In genomic region chr10:70117646-70118045, GRCh38 we compare ENCODE assay signal across 16 cellular contexts. TPM values are rescaled to one million over a fixed set of nuclear protein-coding genes. Genes with fewer than 3 reads are reported as not detected.
A peak's percentile ranks its signal among the peaks of the same experiment; 100 is the strongest.
DNase-seq lines count a peak whose midpoint lies in the region; ATAC-seq and TF ChIP-seq lines count a peak whose summit lies in the region.
"Had no signal": no experiment of that assay in that cellular context is flagged by ENCODE, and none has a peak within 500 bp of the region (broad histone marks: within the 10 kb centered on the region; RNA-seq: fewer than 3 reads in every experiment).

No MANE protein-coding gene starts in this region.

- peaks cover 0 to 12% of the 10 kb centered on the region in 2 donors for H3K36me3 ChIP-seq in neuronal stem cell (replicated peaks in 1 of 2; ENCODE audit: control insufficient read depth in 2 of 2, insufficient read depth in 2 of 2, low read length in 2 of 2)

- peaks cover 18% of the 10 kb centered on the region for H3K36me3 Mint-ChIP-seq in stimulated activated naive CD8-positive, alpha-beta T cell treated with anti-CD3 and anti-CD28 coated beads, Interleukin-15, Interleukin-2, amounts not matched to agents 100 ng/mL and 50 ng/mL, for 24 hours (ENCODE audit: low read depth)
- peaks cover 36% of the 10 kb centered on the region for H3K36me3 Mint-ChIP-seq in stimulated activated memory B cell treated with anti-CD40 and anti-IgM and Interleukin-4, amounts not matched to agents 10 μg/mL and 1 μg/mL and 100 μg/mL, for 72 hours
- H3K36me3 Mint-ChIP-seq in immature natural killer cell = peaks cover 6 to 29% (median 23%) of the 10 kb centered on the region in 3 donors

- no peaks in the 10 kb centered on the region for H3K27me3 ChIP-seq in neuronal stem cell (ENCODE audit: control insufficient read depth in 3 of 3, insufficient read depth in 3 of 3, low read depth in 1 of 3, low read length in 3 of 3)
- H3K27me3 ChIP-seq: BLaER1 treated with 17β-estradiol and CSF1 and Interleukin-3, amounts not matched to agents 10 nM and 100 nM had no signal

- H2AFZ ChIP-seq in neuronal stem cell (ENCODE audit: low read length) = no peak overlapping the region

- H3K23ac ChIP-seq in neuronal stem cell (ENCODE audit: low read depth, low read length, poor library complexity) = no peak overlapping the region

- no peaks in the 10 kb centered on the region for H3K4me1 ChIP-seq in neuronal stem cell (ENCODE audit: control insufficient read depth in 2 of 2, insufficient read depth in 1 of 2, low read depth in 1 of 2, low read length in 2 of 2)
- H3K4me1 ChIP-seq: HAP-1 had no signal

- peak overlapping the region; percentile 13 for H3K27ac Mint-ChIP-seq in stimulated activated naive CD8-positive, alpha-beta T cell treated with anti-CD3 and anti-CD28 coated beads, Interleukin-15, Interleukin-2, amounts not matched to agents 100 ng/mL and 50 ng/mL, for 24 hours
- no peak overlapping the region for H3K27ac Mint-ChIP-seq in stimulated activated naive CD8-positive, alpha-beta T cell treated with anti-CD3 and anti-CD28 coated beads, Interleukin-15, amount 100 ng/mL, for 72 hours
- no peak overlapping the region for H3K27ac Mint-ChIP-seq in stimulated activated memory B cell treated with anti-CD40 and anti-IgM and Interleukin-4, amounts not matched to agents 10 μg/mL and 1 μg/mL and 100 μg/mL, for 72 hours
- no peak overlapping the region for H3K27ac Mint-ChIP-seq in immature natural killer cell
- H3K27ac Mint-ChIP-seq: B cell; CD8-positive, alpha-beta T cell had no signal

- H3K27ac ChIP-seq in neuronal stem cell (replicated peaks; ENCODE audit: low read length) = no peak overlapping the region
- H3K27ac ChIP-seq: BLaER1 treated with 17β-estradiol and CSF1 and Interleukin-3, amounts not matched to agents 10 nM and 100 nM had no signal

- H3K79me1 ChIP-seq in neuronal stem cell (ENCODE audit: low read depth, low read length) = no peaks in the 10 kb centered on the region

- peak overlapping the region; percentile 38 for H3K9ac ChIP-seq in neuronal stem cell (ENCODE audit: low read depth, low read length, poor library complexity)
- H3K9ac ChIP-seq: BLaER1 treated with 17β-estradiol and CSF1 and Interleukin-3, amounts not matched to agents 10 nM and 100 nM had no signal

- no peak overlapping the region for H3K4me2 ChIP-seq in neuronal stem cell (ENCODE audit: insufficient read depth, low read length, poor library complexity, severe bottlenecking)
- H3K4me2 ChIP-seq: BLaER1 treated with 17β-estradiol and CSF1 and Interleukin-3, amounts not matched to agents 10 nM and 100 nM had no signal

- H3K4ac ChIP-seq in neuronal stem cell (ENCODE audit: low read length) = no peak overlapping the region

- H4K8ac ChIP-seq in neuronal stem cell (ENCODE audit: low read depth, low read length) = no peak overlapping the region

- no CpG with 5 or more reads among the region's 10 CpGs for WGBS in neuronal stem cell (ENCODE audit: extremely low coverage in 2 of 2, insufficient read length in 2 of 2, insufficient replicate concordance in 1 of 2), 2 donors

- ATAC-seq in stimulated activated naive CD8-positive, alpha-beta T cell treated with anti-CD3 and anti-CD28 coated beads, Interleukin-15, amount 100 ng/mL, for 72 hours = no peak
- ATAC-seq in stimulated activated memory B cell treated with anti-CD40 and anti-IgM and Interleukin-4, amounts not matched to agents 10 μg/mL and 1 μg/mL and 100 μg/mL, for 72 hours = peak; percentile 19
- ATAC-seq in HG03442 (IDR thresholded peaks at IDR 0.05; ENCODE audit: unreplicated experiment) = no peak
- ATAC-seq: CD8-positive, alpha-beta T cell; GM12878 had no signal

- no peak overlapping the region for H3K18ac ChIP-seq in neuronal stem cell (ENCODE audit: low read length)

- no peaks in the 10 kb centered on the region for H3K9me3 ChIP-seq in neuronal stem cell (replicated peaks in 1 of 2; ENCODE audit: control insufficient read depth in 2 of 2, insufficient read depth in 1 of 2, low read depth in 1 of 2, low read length in 2 of 2)
- H3K9me3 ChIP-seq: BLaER1 treated with 17β-estradiol and CSF1 and Interleukin-3, amounts not matched to agents 10 nM and 100 nM; HAP-1 had no signal

- no peak overlapping the region for H2BK15ac ChIP-seq in neuronal stem cell (ENCODE audit: low read length)

- no peak overlapping the region for H2BK12ac ChIP-seq in neuronal stem cell (ENCODE audit: low read length)

- peaks cover 6% of the 10 kb centered on the region for H3K4me1 Mint-ChIP-seq in stimulated activated naive CD8-positive, alpha-beta T cell treated with anti-CD3 and anti-CD28 coated beads, Interleukin-15, Interleukin-2, amounts not matched to agents 100 ng/mL and 50 ng/mL, for 24 hours (ENCODE audit: low read depth)
- peaks cover 13% of the 10 kb centered on the region for H3K4me1 Mint-ChIP-seq in stimulated activated naive CD8-positive, alpha-beta T cell treated with anti-CD3 and anti-CD28 coated beads, Interleukin-15, amount 100 ng/mL, for 72 hours
- peaks cover 6% of the 10 kb centered on the region for H3K4me1 Mint-ChIP-seq in stimulated activated memory B cell treated with anti-CD40 and anti-IgM and Interleukin-4, amounts not matched to agents 10 μg/mL and 1 μg/mL and 100 μg/mL, for 72 hours
- peaks cover 9 to 10% of the 10 kb centered on the region in 2 donors for H3K4me1 Mint-ChIP-seq in immature natural killer cell

- H3K9me3 Mint-ChIP-seq in stimulated activated naive CD8-positive, alpha-beta T cell treated with anti-CD3 and anti-CD28 coated beads, Interleukin-15, Interleukin-2, amounts not matched to agents 100 ng/mL and 50 ng/mL, for 24 hours = no peaks in the 10 kb centered on the region
- H3K9me3 Mint-ChIP-seq in stimulated activated naive CD8-positive, alpha-beta T cell treated with anti-CD3 and anti-CD28 coated beads, Interleukin-15, amount 100 ng/mL, for 72 hours = no peaks in the 10 kb centered on the region
- no peaks in the 10 kb centered on the region for H3K9me3 Mint-ChIP-seq in stimulated activated memory B cell treated with anti-CD40 and anti-IgM and Interleukin-4, amounts not matched to agents 10 μg/mL and 1 μg/mL and 100 μg/mL, for 72 hours
- H3K9me3 Mint-ChIP-seq in immature natural killer cell = no peaks in the 10 kb centered on the region
- H3K9me3 Mint-ChIP-seq: CD8-positive, alpha-beta T cell had no signal

- H3K14ac ChIP-seq in neuronal stem cell (ENCODE audit: low read length) = no peak overlapping the region

- H2BK120ac ChIP-seq in neuronal stem cell (ENCODE audit: low read depth, low read length) = no peak overlapping the region

- H3K4me3 ChIP-seq in neuronal stem cell (ENCODE audit: low read length in 2 of 2) (no peak overlapping the region), foreskin fibroblast (ENCODE audit: low read depth in 1 of 2, low read length in 2 of 2) (no peak overlapping the region)
- H3K4me3 ChIP-seq: BLaER1 treated with 17β-estradiol and CSF1 and Interleukin-3, amounts not matched to agents 10 nM and 100 nM; GM12878; HAP-1 had no signal

- H2BK5ac ChIP-seq in neuronal stem cell (ENCODE audit: low read length) = no peak overlapping the region

- H3K4me3 Mint-ChIP-seq in stimulated activated naive CD8-positive, alpha-beta T cell treated with anti-CD3 and anti-CD28 coated beads, Interleukin-15, Interleukin-2, amounts not matched to agents 100 ng/mL and 50 ng/mL, for 24 hours = no peak overlapping the region
- no peak overlapping the region for H3K4me3 Mint-ChIP-seq in stimulated activated naive CD8-positive, alpha-beta T cell treated with anti-CD3 and anti-CD28 coated beads, Interleukin-15, amount 100 ng/mL, for 72 hours
- no peak overlapping the region for H3K4me3 Mint-ChIP-seq in stimulated activated memory B cell treated with anti-CD40 and anti-IgM and Interleukin-4, amounts not matched to agents 10 μg/mL and 1 μg/mL and 100 μg/mL, for 72 hours
- H3K4me3 Mint-ChIP-seq in immature natural killer cell = no peak overlapping the region
- H3K4me3 Mint-ChIP-seq: B cell; CD8-positive, alpha-beta T cell had no signal

- H3K27me3 Mint-ChIP-seq in stimulated activated naive CD8-positive, alpha-beta T cell treated with anti-CD3 and anti-CD28 coated beads, Interleukin-15, Interleukin-2, amounts not matched to agents 100 ng/mL and 50 ng/mL, for 24 hours = no peaks in the 10 kb centered on the region
- H3K27me3 Mint-ChIP-seq in stimulated activated naive CD8-positive, alpha-beta T cell treated with anti-CD3 and anti-CD28 coated beads, Interleukin-15, amount 100 ng/mL, for 72 hours = no peaks in the 10 kb centered on the region
- H3K27me3 Mint-ChIP-seq in stimulated activated memory B cell treated with anti-CD40 and anti-IgM and Interleukin-4, amounts not matched to agents 10 μg/mL and 1 μg/mL and 100 μg/mL, for 72 hours = no peaks in the 10 kb centered on the region
- peaks cover 0 to 2% (median 0%) of the 10 kb centered on the region in 3 donors for H3K27me3 Mint-ChIP-seq in immature natural killer cell (ENCODE audit: low read depth in 3 of 3)
- H3K27me3 Mint-ChIP-seq: B cell had no signal

- no peak for DNase-seq in stimulated activated naive CD8-positive, alpha-beta T cell treated with anti-CD3 and anti-CD28 coated beads, Interleukin-15, amount 100 ng/mL, for 72 hours
- DNase-seq in neuronal stem cell (ENCODE audit: low spot score) (no peak), immature natural killer cell (no peak), foreskin fibroblast (no peak)
- DNase-seq: 8988T; Calu3; CD8-positive, alpha-beta T cell; DND-41; EL had no signal

- H4K91ac ChIP-seq in neuronal stem cell (ENCODE audit: low read depth, low read length, poor library complexity) = no peak overlapping the region

- peak overlapping the region; percentile 53 for H2AK5ac ChIP-seq in neuronal stem cell (ENCODE audit: low read depth, low read length)

- TF ChIP-seq CTCF in foreskin fibroblast (IDR thresholded peaks at IDR 0.05; ENCODE audit: low read depth, low read length) = no peak

RNA-seq across cellular contexts. Expression of gene AIFM2, which starts 15.0 kb away (rescaled TPM):
- 0.95 TPM for polyA plus RNA-seq in neuronal stem cell (2013, experiment 1 of 2)
- polyA plus RNA-seq in neuronal stem cell (2013, experiment 2 of 2) = 1.1 TPM
- 1 to 10 TPM; 1.4 to 2.6 (median 2.1) TPM for polyA plus RNA-seq in immature natural killer cell

RNA-seq across cellular contexts. Expression of gene TYSND1, which starts 28.9 kb away (rescaled TPM):
- 9.2 TPM for polyA plus RNA-seq in neuronal stem cell (2013, experiment 1 of 2)
- polyA plus RNA-seq in neuronal stem cell (2013, experiment 2 of 2) = 8.7 TPM
- 10 to 100 TPM; 16.6 to 20.0 (median 18.3) TPM for polyA plus RNA-seq in immature natural killer cell

RNA-seq across cellular contexts. Expression of gene SAR1A, which starts 52.7 kb away (rescaled TPM):
- 62.1 TPM for polyA plus RNA-seq in neuronal stem cell (2013, experiment 1 of 2)
- polyA plus RNA-seq in neuronal stem cell (2013, experiment 2 of 2) = 66.0 TPM
- polyA plus RNA-seq in immature natural killer cell = 10 to 100 TPM; 50.4 to 77.1 (median 71.2) TPM
